30 cellular contexts compared by ENCODE assay signal in the genomic region with DNA sequence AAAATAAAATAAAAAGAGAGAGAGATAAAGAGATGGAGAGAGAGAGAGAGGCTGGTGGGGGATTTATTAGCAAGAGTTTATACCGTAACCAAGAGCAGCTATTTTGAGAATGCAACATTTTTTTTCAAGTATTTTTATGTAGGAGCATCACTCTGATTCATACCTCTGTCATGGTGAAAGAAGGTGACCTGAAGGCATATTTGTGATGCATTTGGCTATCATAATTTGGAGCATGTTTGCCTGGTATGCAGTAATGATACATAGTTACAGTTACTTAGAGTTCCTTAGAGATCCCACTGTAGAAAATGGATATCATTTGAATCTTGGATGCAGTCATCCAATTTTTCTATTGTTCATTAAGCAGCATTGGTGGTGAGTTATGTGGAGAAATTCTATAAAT.
"Had no signal": no experiment of that assay in that cellular context is flagged by ENCODE, and none has a peak within 500 bp of the region (broad histone marks: within the 10 kb centered on the region; RNA-seq: fewer than 3 reads in every experiment).

No MANE protein-coding gene starts in this region.

- H3K36me3 ChIP-seq: lower lobe of right lung, neural progenitor cell, sigmoid colon, thoracic aorta, upper lobe of left lung had no signal

- H3K4me3 Mint-ChIP-seq: activated CD4-positive, alpha-beta T cell treated with anti-CD3 and anti-CD28 coated beads, Interleukin-2, amount 10 ng/mL, durations not matched to agents 7 days and 5 days; activated CD8-positive, alpha-beta memory T cell treated with anti-CD3 and anti-CD28 coated beads, Interleukin-2, amount 10 ng/mL, durations not matched to agents 7 days and 5 days; activated CD8-positive, alpha-beta T cell treated with anti-CD3 and anti-CD28 coated beads for 36 hours; activated naive CD8-positive, alpha-beta T cell treated with anti-CD3 and anti-CD28 coated beads, Interleukin-2, amount 50 U/mL, for 24 hours; dendritic cell treated with granulocyte-macrophage colony-stimulating factor and Interleukin-4, amounts not matched to agents 40 ng/mL and 50 ng/mL, for 4 days; immature natural killer cell; naive thymus-derived CD8-positive, alpha-beta T cell; neural progenitor cell; T-helper 17 cell had no signal

- FAIRE-seq: endometrium had no signal

- H3K27me3 Mint-ChIP-seq: activated CD4-positive, alpha-beta T cell treated with anti-CD3 and anti-CD28 coated beads, Interleukin-2, amount 10 ng/mL, durations not matched to agents 7 days and 5 days; activated CD8-positive, alpha-beta memory T cell treated with anti-CD3 and anti-CD28 coated beads, Interleukin-2, amount 10 ng/mL, durations not matched to agents 7 days and 5 days; activated CD8-positive, alpha-beta T cell treated with anti-CD3 and anti-CD28 coated beads for 36 hours; activated naive CD8-positive, alpha-beta T cell treated with anti-CD3 and anti-CD28 coated beads, Interleukin-2, amount 50 U/mL, for 24 hours; dendritic cell treated with granulocyte-macrophage colony-stimulating factor and Interleukin-4, amounts not matched to agents 40 ng/mL and 50 ng/mL, for 4 days; naive thymus-derived CD8-positive, alpha-beta T cell; progenitor cell of endocrine pancreas; T-helper 17 cell had no signal

- H3K4me3 ChIP-seq: body of pancreas, lower lobe of right lung, neural progenitor cell, sigmoid colon, smooth muscle cell, thoracic aorta, upper lobe of left lung had no signal

- H3K9me3 Mint-ChIP-seq: activated CD4-positive, alpha-beta T cell treated with anti-CD3 and anti-CD28 coated beads, Interleukin-2, amount 10 ng/mL, durations not matched to agents 7 days and 5 days; neural progenitor cell had no signal

- H3K27ac Mint-ChIP-seq: activated CD4-positive, alpha-beta T cell treated with anti-CD3 and anti-CD28 coated beads, Interleukin-2, amount 10 ng/mL, durations not matched to agents 7 days and 5 days; activated CD8-positive, alpha-beta memory T cell treated with anti-CD3 and anti-CD28 coated beads, Interleukin-2, amount 10 ng/mL, durations not matched to agents 7 days and 5 days; activated CD8-positive, alpha-beta T cell treated with anti-CD3 and anti-CD28 coated beads for 36 hours; activated naive CD8-positive, alpha-beta T cell treated with anti-CD3 and anti-CD28 coated beads, Interleukin-2, amount 50 U/mL, for 24 hours; dendritic cell treated with granulocyte-macrophage colony-stimulating factor and Interleukin-4, amounts not matched to agents 40 ng/mL and 50 ng/mL, for 4 days; immature natural killer cell; naive thymus-derived CD8-positive, alpha-beta T cell; neural progenitor cell; progenitor cell of endocrine pancreas; T-helper 17 cell had no signal

- H3K4me1 ChIP-seq: body of pancreas, lower lobe of right lung, neural progenitor cell, sigmoid colon, upper lobe of left lung had no signal

- H3K4me2 ChIP-seq: neural progenitor cell, smooth muscle cell had no signal

- H3K36me3 Mint-ChIP-seq: activated CD8-positive, alpha-beta memory T cell treated with anti-CD3 and anti-CD28 coated beads, Interleukin-2, amount 10 ng/mL, durations not matched to agents 7 days and 5 days; immature natural killer cell; naive thymus-derived CD8-positive, alpha-beta T cell; neural progenitor cell had no signal

- ATAC-seq: activated CD4-positive, CD25-positive, alpha-beta regulatory T cell treated with anti-CD3 and anti-CD28 coated beads, Interleukin-2, amount 50 U/mL, for 24 hours; activated CD8-positive, alpha-beta memory T cell treated with anti-CD3 and anti-CD28 coated beads, Interleukin-2, amount 10 ng/mL, durations not matched to agents 7 days and 5 days; activated CD8-positive, alpha-beta T cell treated with anti-CD3 and anti-CD28 coated beads for 36 hours; activated naive CD8-positive, alpha-beta T cell treated with anti-CD3 and anti-CD28 coated beads, Interleukin-2, amount 50 U/mL, for 24 hours; body of pancreas; left lobe of liver; lower lobe of right lung; naive thymus-derived CD8-positive, alpha-beta T cell; T-helper 17 cell had no signal

- DNase-seq: activated CD4-positive, alpha-beta T cell treated with anti-CD3 and anti-CD28 coated beads, Interleukin-2, amount 10 ng/mL, durations not matched to agents 7 days and 5 days; activated CD8-positive, alpha-beta memory T cell treated with anti-CD3 and anti-CD28 coated beads, Interleukin-2, amount 10 ng/mL, durations not matched to agents 7 days and 5 days; activated CD8-positive, alpha-beta T cell treated with anti-CD3 and anti-CD28 coated beads for 36 hours; activated gamma-delta T cell; activated naive CD4-positive, alpha-beta T cell treated with anti-CD3 and anti-CD28 coated beads, Interleukin-2, amount 50 U/mL, for 16 hours; activated naive CD8-positive, alpha-beta T cell treated with anti-CD3 and anti-CD28 coated beads, Interleukin-2, amount 50 U/mL, for 24 hours; activated T-cell treated with anti-CD3 and anti-CD28 coated beads for 4 hours; body of pancreas; caudate nucleus; effector CD4-positive, alpha-beta T cell; erythroblast; foreskin melanocyte; immature natural killer cell; lower lobe of right lung; naive thymus-derived CD8-positive, alpha-beta T cell; retina; sigmoid colon; stimulated activated CD4-positive, alpha-beta T cell treated with anti-CD3 and anti-CD28 coated beads, Interleukin-2, amount 100 ng/mL, for 48 hours; stimulated activated naive CD4-positive, alpha-beta T cell; T-helper 17 cell; upper lobe of left lung had no signal

- H3K27ac ChIP-seq: body of pancreas, lower lobe of right lung, neural progenitor cell, sigmoid colon, thoracic aorta, upper lobe of left lung, VCaP had no signal

- H3K27me3 ChIP-seq: body of pancreas, neural progenitor cell, sigmoid colon, upper lobe of left lung had no signal

- H3K4me1 Mint-ChIP-seq: activated CD4-positive, alpha-beta T cell treated with anti-CD3 and anti-CD28 coated beads, Interleukin-2, amount 10 ng/mL, durations not matched to agents 7 days and 5 days; activated CD8-positive, alpha-beta memory T cell treated with anti-CD3 and anti-CD28 coated beads, Interleukin-2, amount 10 ng/mL, durations not matched to agents 7 days and 5 days; activated naive CD8-positive, alpha-beta T cell treated with anti-CD3 and anti-CD28 coated beads, Interleukin-2, amount 50 U/mL, for 24 hours; immature natural killer cell; naive thymus-derived CD8-positive, alpha-beta T cell; neural progenitor cell; T-helper 17 cell had no signal

- H3K9ac ChIP-seq: neural progenitor cell had no signal
